ENCODE assay signal across 1 cellular context in the genomic region with DNA sequence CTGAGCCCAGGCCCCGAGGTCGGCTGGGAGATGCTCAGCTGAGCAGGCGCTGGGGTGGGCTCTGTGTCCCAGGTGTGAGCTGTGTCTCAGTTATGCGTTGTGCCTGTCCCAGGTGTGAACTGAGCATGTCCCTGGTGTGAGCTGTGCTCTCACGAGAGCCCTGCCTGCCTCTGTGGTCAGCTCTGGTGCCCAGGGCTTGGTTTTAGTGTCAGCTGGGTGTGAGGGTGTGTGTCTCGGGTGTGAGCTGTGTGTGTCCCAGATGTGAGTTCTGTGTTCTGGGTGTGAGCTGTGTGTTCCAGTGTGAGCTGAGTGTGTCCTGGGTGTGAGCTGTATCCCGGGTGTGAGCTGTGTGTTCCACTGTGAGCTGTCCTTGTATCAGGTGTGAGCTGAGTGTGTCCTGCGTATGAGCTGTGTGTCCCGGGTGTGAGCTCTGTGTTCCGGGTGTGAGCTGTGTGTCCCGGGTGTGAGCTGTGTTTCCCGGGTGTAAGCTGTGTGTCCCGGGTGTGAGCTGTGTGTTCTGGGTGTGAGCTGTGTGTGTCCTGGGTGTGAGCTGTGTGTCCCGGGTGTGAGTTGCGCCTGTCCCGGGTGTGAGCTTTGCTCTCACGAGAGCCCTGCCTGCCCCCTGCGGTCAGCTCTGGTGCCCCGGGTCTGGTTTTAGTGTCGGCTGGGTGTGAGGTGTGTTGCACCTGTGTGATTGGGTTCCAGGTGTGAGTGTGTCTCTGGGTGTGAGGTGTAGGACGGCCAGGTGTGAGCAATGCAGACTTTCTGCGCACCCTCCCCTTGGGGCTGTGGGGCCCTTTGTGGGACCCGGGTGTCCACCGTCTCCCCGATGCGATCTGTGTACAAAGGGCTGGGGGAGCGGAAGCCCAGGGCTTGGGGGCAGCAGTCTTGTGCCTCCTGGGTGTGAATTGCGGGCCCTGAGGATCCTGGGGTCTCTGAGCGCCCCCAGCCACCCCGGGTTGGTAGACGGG.
TF ChIP-seq lines count a peak whose summit lies in the region.

No MANE protein-coding gene starts in this region.

TF ChIP-seq in IMR-90, 13 proteins besides CTCF, POLR2A, EP300 and RAD21 (continued from another document):
- TF ChIP-seq RCOR1 (IDR thresholded peaks at IDR 0.05; ENCODE audit: insufficient replicate concordance, low read length) (no peak), CHD1 (IDR thresholded peaks at IDR 0.05; ENCODE audit: low read depth, low read length) (no peak), MAZ (IDR thresholded peaks at IDR 0.05; ENCODE audit: borderline replicate concordance, low read depth, low read length) (no peak), MAFK (IDR thresholded peaks at IDR 0.05; ENCODE audit: low read depth, low read length) (no peak), NFE2L2 (IDR thresholded peaks at IDR 0.05; ENCODE audit: low read depth, low read length) (no peak), MXI1 (IDR thresholded peaks at IDR 0.05; ENCODE audit: borderline replicate concordance, low read depth, low read length) (no peak), FOS (IDR thresholded peaks at IDR 0.05; ENCODE audit: low read depth, low read length) (no peak), SMC3 (IDR thresholded peaks at IDR 0.05; ENCODE audit: low read depth, low read length) (no peak), BHLHE40 (IDR thresholded peaks at IDR 0.05; ENCODE audit: low read depth, low read length) (no peak), RFX5 (IDR thresholded peaks at IDR 0.05; ENCODE audit: low read depth, low read length) (no peak)
- TF ChIP-seq, protein P1, sequence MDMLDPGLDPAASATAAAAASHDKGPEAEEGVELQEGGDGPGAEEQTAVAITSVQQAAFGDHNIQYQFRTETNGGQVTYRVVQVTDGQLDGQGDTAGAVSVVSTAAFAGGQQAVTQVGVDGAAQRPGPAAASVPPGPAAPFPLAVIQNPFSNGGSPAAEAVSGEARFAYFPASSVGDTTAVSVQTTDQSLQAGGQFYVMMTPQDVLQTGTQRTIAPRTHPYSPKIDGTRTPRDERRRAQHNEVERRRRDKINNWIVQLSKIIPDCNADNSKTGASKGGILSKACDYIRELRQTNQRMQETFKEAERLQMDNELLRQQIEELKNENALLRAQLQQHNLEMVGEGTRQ (IDR thresholded peaks at IDR 0.05; ENCODE audit: low read depth, low read length): no peak
- TF ChIP-seq, protein P2, sequence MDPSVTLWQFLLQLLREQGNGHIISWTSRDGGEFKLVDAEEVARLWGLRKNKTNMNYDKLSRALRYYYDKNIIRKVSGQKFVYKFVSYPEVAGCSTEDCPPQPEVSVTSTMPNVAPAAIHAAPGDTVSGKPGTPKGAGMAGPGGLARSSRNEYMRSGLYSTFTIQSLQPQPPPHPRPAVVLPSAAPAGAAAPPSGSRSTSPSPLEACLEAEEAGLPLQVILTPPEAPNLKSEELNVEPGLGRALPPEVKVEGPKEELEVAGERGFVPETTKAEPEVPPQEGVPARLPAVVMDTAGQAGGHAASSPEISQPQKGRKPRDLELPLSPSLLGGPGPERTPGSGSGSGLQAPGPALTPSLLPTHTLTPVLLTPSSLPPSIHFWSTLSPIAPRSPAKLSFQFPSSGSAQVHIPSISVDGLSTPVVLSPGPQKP (IDR thresholded peaks at IDR 0.05; ENCODE audit: borderline replicate concordance, low read depth, low read length): no peak
